In the genomic region with DNA sequence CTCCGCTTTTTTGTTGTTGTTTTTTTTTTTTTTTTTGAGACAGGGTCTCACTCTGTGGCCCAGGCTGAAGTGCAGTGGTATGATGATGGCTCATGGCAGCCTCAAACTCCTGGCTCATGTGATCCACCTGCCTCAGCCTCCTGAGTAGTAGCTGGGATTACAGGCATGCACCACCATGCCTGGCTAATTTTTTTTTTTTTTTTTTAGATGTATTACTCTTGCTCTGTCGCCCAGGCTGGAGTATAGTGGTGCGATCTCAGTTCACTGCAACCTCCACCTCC, we compare ENCODE assay signal across 8 cellular contexts. TPM values are rescaled to one million over a fixed set of nuclear protein-coding genes. Genes with fewer than 3 reads are reported as not detected.
DNase-seq lines count a peak whose midpoint lies in the region; ATAC-seq and TF ChIP-seq lines count a peak whose summit lies in the region.
"Not testable (repeated sequence)": the region's sequence is repeated elsewhere in the genome, so short reads cannot be mapped to it uniquely, and the experiment has no call there.

No MANE protein-coding gene starts in this region.

- not testable (repeated sequence) for H3K9me3 Mint-ChIP-seq in activated T-cell treated with anti-CD3 and anti-CD28 coated beads, Interleukin-2, amount 50 U/mL, for 72 hours; mesothelial cell of epicardium

- intact Hi-C loops in PC-3 (cut with micrococcal nuclease) = loop anchor here (2.0 kb wide), 1 partner anchor 27 kb away; the partner anchor contains the start of gene MCL1
- intact Hi-C loops in gastrocnemius medialis (cut with DNase I; ENCODE audit: low total_unique reads); uterus (cut with DNase I; ENCODE audit: low total_unique reads): not testable (repeated sequence)

- BruUV-seq in PC-3 (replicated peaks; lab: Mats Ljungman, UMichigan) = not testable (repeated sequence)

- H3K4me1 ChIP-seq in BLaER1 treated with 17β-estradiol and CSF1 and Interleukin-3, amounts not matched to agents 10 nM and 100 nM = peaks cover 0 to 74% (median 47%) of the 10 kb centered on the region in 10 experiments; a peak in 17 of 20 replicates
- H3K4me1 ChIP-seq in PC-3 (ENCODE audit: insufficient read depth, low read length) (peaks cover 19% of the 10 kb centered on the region), right atrium auricular region (peaks cover 0 to 28% of the 10 kb centered on the region in 2 donors), gastrocnemius medialis (peaks cover 4 to 11% of the 10 kb centered on the region in 2 donors)
- not testable (repeated sequence) for H3K4me1 ChIP-seq in uterus

- POLR2A ChIA-PET in PC-3 (lab: Charles Lee; ENCODE audit: unreplicated experiment) = interaction anchor here (0.6 to 1.1 kb wide), 3 partner anchors 26 to 37 kb away, joined by 3 to 4 read pairs (median 4); partner anchors contain the start of gene MCL1

- ATAC-seq in PC-3; activated T-cell treated with anti-CD3 and anti-CD28 coated beads, Interleukin-2, amount 50 U/mL, for 72 hours (replicated peaks in 1 of 2); gastrocnemius medialis: not testable (repeated sequence)

- not testable (repeated sequence) for TF ChIP-seq POLR2A in gastrocnemius medialis (IDR thresholded peaks at IDR 0.05); uterus (IDR thresholded peaks at IDR 0.05)

- H3K36me3 ChIP-seq in BLaER1 treated with 17β-estradiol and CSF1 and Interleukin-3, amounts not matched to agents 10 nM and 100 nM = peaks cover 4 to 40% (median 21%) of the 10 kb centered on the region in 11 experiments; a peak in 20 of 22 replicates
- not testable (repeated sequence) for H3K36me3 ChIP-seq in PC-3 (ENCODE audit: low read depth, low read length); right atrium auricular region; gastrocnemius medialis; uterus

- H3K4me1 Mint-ChIP-seq in activated T-cell treated with anti-CD3 and anti-CD28 coated beads, Interleukin-2, amount 50 U/mL, for 72 hours (ENCODE audit: low read depth) = peaks cover 23% of the 10 kb centered on the region
- H3K4me1 Mint-ChIP-seq in mesothelial cell of epicardium = peaks cover 15% of the 10 kb centered on the region

- not testable (repeated sequence) for H3K27me3 ChIP-seq in BLaER1 treated with 17β-estradiol and CSF1 and Interleukin-3, amounts not matched to agents 10 nM and 100 nM; PC-3 (ENCODE audit: low read length); right atrium auricular region; gastrocnemius medialis; uterus

- peak overlapping the region; percentile 98 for H3K27ac Mint-ChIP-seq in activated T-cell treated with anti-CD3 and anti-CD28 coated beads, Interleukin-2, amount 50 U/mL, for 72 hours
- H3K27ac Mint-ChIP-seq in mesothelial cell of epicardium = peak overlapping the region; percentile 16

- H4K20me1 ChIP-seq in BLaER1 treated with 17β-estradiol and CSF1 and Interleukin-3, amounts not matched to agents 10 nM and 100 nM; PC-3 (ENCODE audit: low read length): not testable (repeated sequence)

- not testable (repeated sequence) for DNase-seq in PC-3; activated T-cell treated with anti-CD3 and anti-CD28 coated beads, Interleukin-2, amount 50 U/mL, for 72 hours; coronary artery (ENCODE audit: low spot score); right atrium auricular region (ENCODE audit: low spot score); mesothelial cell of epicardium (ENCODE audit: low spot score in 2 of 2, unreplicated experiment in 2 of 2); gastrocnemius medialis; uterus

- H3K4me3 ChIP-seq in BLaER1 treated with 17β-estradiol and CSF1 and Interleukin-3, amounts not matched to agents 10 nM and 100 nM; PC-3 (ENCODE audit: low read length); coronary artery; right atrium auricular region; gastrocnemius medialis; uterus: not testable (repeated sequence)

- in situ Hi-C loops in gastrocnemius medialis (cut with MboI; ENCODE audit: low sequenced_read_pairs in 4 of 4) = not testable (repeated sequence)

- H3K4me2 ChIP-seq in BLaER1 treated with 17β-estradiol and CSF1 and Interleukin-3, amounts not matched to agents 10 nM and 100 nM = peak overlapping the region in 7 of 11 experiments; percentile 54 to 79 (median 65); a peak in 14 of 22 replicates
- peak overlapping the region; percentile 40; the same call in 1 of the 2 replicates for H3K4me2 ChIP-seq in PC-3 (ENCODE audit: low read length)

- not testable (repeated sequence) for H3K9me2 ChIP-seq in PC-3 (replicated peaks; ENCODE audit: low read length)

- H3F3A ChIP-seq in PC-3 (ENCODE audit: low read length, unreplicated experiment) = not testable (repeated sequence)

- not testable (repeated sequence) for H3K27me3 Mint-ChIP-seq in activated T-cell treated with anti-CD3 and anti-CD28 coated beads, Interleukin-2, amount 50 U/mL, for 72 hours (ENCODE audit: low read depth); mesothelial cell of epicardium (ENCODE audit: low read depth)

- H2AFZ ChIP-seq in PC-3 (ENCODE audit: low read length) = not testable (repeated sequence)

- CTCF ChIA-PET in PC-3 (lab: Charles Lee) = not testable (repeated sequence)

- peaks cover 14% of the 10 kb centered on the region; the same call in 1 of the 2 replicates for H3K79me2 ChIP-seq in PC-3 (ENCODE audit: low read length)

- H3K36me3 Mint-ChIP-seq in activated T-cell treated with anti-CD3 and anti-CD28 coated beads, Interleukin-2, amount 50 U/mL, for 72 hours (ENCODE audit: insufficient read depth in 2 of 2); mesothelial cell of epicardium: not testable (repeated sequence)

- peak overlapping the region; percentile 49 to 96 (median 74) for H3K27ac ChIP-seq in BLaER1 treated with 17β-estradiol and CSF1 and Interleukin-3, amounts not matched to agents 10 nM and 100 nM
- H3K27ac ChIP-seq in PC-3 (ENCODE audit: low read length) = peak overlapping the region; percentile 92
- peak overlapping the region; percentile 31 to 81 for H3K27ac ChIP-seq in coronary artery
- H3K27ac ChIP-seq in right atrium auricular region = peak overlapping the region; percentile 79 to 84
- H3K27ac ChIP-seq in gastrocnemius medialis = peak overlapping the region in 3 of 4 donors; percentile 52 to 70 (median 68)
- H3K27ac ChIP-seq in uterus = peak overlapping the region; percentile 67 to 75

- TF ChIP-seq CTCF in PC-3 (conservative IDR thresholded peaks at IDR 0.05; ENCODE audit: low read depth, low read length); coronary artery (IDR thresholded peaks at IDR 0.05); right atrium auricular region (IDR thresholded peaks at IDR 0.05); mesothelial cell of epicardium (IDR thresholded peaks at IDR 0.05; ENCODE audit: unreplicated experiment); gastrocnemius medialis (IDR thresholded peaks at IDR 0.05 in 4 of 5, conservative IDR thresholded peaks at IDR 0.05 in 1 of 5); uterus (IDR thresholded peaks at IDR 0.05): not testable (repeated sequence)

- H3K4me3 Mint-ChIP-seq in activated T-cell treated with anti-CD3 and anti-CD28 coated beads, Interleukin-2, amount 50 U/mL, for 72 hours = peak overlapping the region; percentile 59 to 72
- H3K4me3 Mint-ChIP-seq in mesothelial cell of epicardium = not testable (repeated sequence)

- H3K9ac ChIP-seq in BLaER1 treated with 17β-estradiol and CSF1 and Interleukin-3, amounts not matched to agents 10 nM and 100 nM = peak overlapping the region in 6 of 11 experiments; percentile 51 to 62 (median 61); a peak in 8 of 22 replicates
- H3K9ac ChIP-seq in PC-3 (ENCODE audit: low read length) = peak overlapping the region; percentile 60

- not testable (repeated sequence) for H3K9me3 ChIP-seq in BLaER1 treated with 17β-estradiol and CSF1 and Interleukin-3, amounts not matched to agents 10 nM and 100 nM (replicated peaks in 1 of 11); PC-3 (ENCODE audit: low read length); right atrium auricular region; gastrocnemius medialis; uterus

RNA-seq across cellular contexts. Expression of gene ENSA, which starts 24.0 kb away (rescaled TPM):
- total RNA-seq in PC-3 (2014; rRNA removed) = 194 and 232 TPM in 2 replicates
- total RNA-seq in activated T-cell treated with anti-CD3 and anti-CD28 coated beads, Interleukin-2, amount 50 U/mL, for 72 hours = 100 to 1,000 TPM; 178 to 203 TPM
- total RNA-seq in right atrium auricular region = 100 to 1,000 TPM in 1 of 2 donors, 10 to 100 TPM in 1; 81.7 to 139 TPM
- total RNA-seq in mesothelial cell of epicardium = 115 to 117 TPM (median 117 TPM) in 3 replicates
- 100 to 1,000 TPM; 164 to 302 (median 219) TPM for total RNA-seq in gastrocnemius medialis
- 100 to 1,000 TPM; 122 to 224 (median 130) TPM for total RNA-seq in uterus

RNA-seq across cellular contexts. Expression of gene MCL1, which starts 26.0 kb away (rescaled TPM):
- 285 and 376 TPM in 2 replicates for total RNA-seq in PC-3 (2014; rRNA removed)
- total RNA-seq in activated T-cell treated with anti-CD3 and anti-CD28 coated beads, Interleukin-2, amount 50 U/mL, for 72 hours = 100 to 1,000 TPM; 373 to 495 TPM
- total RNA-seq in right atrium auricular region = 100 to 1,000 TPM in 1 of 2 donors, 10 to 100 TPM in 1; 96.7 to 146 TPM
- 257 to 268 TPM (median 262 TPM) in 3 replicates for total RNA-seq in mesothelial cell of epicardium
- total RNA-seq in gastrocnemius medialis = 100 to 1,000 TPM; 136 to 199 (median 176) TPM
- total RNA-seq in uterus = 100 to 1,000 TPM; 125 to 266 (median 207) TPM

RNA-seq across cellular contexts. Expression of gene ADAMTSL4, which starts 56.2 kb away (rescaled TPM):
- total RNA-seq in PC-3 (2014; rRNA removed) = 0.81 and 0.87 TPM in 2 replicates
- 1 to 10 TPM in 1 of 2 donors, under 1 TPM in 1; 0.86 to 2.6 TPM for total RNA-seq in activated T-cell treated with anti-CD3 and anti-CD28 coated beads, Interleukin-2, amount 50 U/mL, for 72 hours
- total RNA-seq in right atrium auricular region = 10 to 100 TPM; 21.9 to 41.1 TPM
- 16.1 to 18.0 TPM (median 16.6 TPM) in 3 replicates for total RNA-seq in mesothelial cell of epicardium
- 10 to 100 TPM in 2 of 4 donors, 1 to 10 TPM in 2; 5.6 to 30.0 (median 10.7) TPM for total RNA-seq in gastrocnemius medialis
- total RNA-seq in uterus = 100 to 1,000 TPM in 1 of 4 donors, 10 to 100 TPM in 3; 15.9 to 133 (median 35.4) TPM
